Comparison of ENCODE assay signal across 22 cellular contexts in genomic region chr20:14434379-14435136, GRCh38.
A peak's percentile ranks its signal among the peaks of the same experiment; 100 is the strongest.
DNase-seq lines count a peak whose midpoint lies in the region; ATAC-seq and TF ChIP-seq lines count a peak whose summit lies in the region.
"Had no signal": no experiment of that assay in that cellular context is flagged by ENCODE, and none has a peak within 500 bp of the region (broad histone marks: within the 10 kb centered on the region; RNA-seq: fewer than 3 reads in every experiment).

No MANE protein-coding gene starts in this region.

- TF ChIP-seq CTCF in mammary epithelial cell (conservative IDR thresholded peaks at IDR 0.05 in 1 of 2, IDR thresholded peaks at IDR 0.05 in 1 of 2; ENCODE audit: extremely low read depth in 1 of 2, insufficient read depth in 1 of 2, low read depth in 1 of 2, low read length in 2 of 2): no peak

- intact Hi-C loops in mammary epithelial cell (cut with micrococcal nuclease): loop anchor here (1.0 to 5.0 kb wide), 2 partner anchors 88 to 97 kb away; partner anchors contain the start of gene FLRT3

- dilution Hi-C loops in mammary epithelial cell (cut with HindIII; ENCODE audit: low sequenced_read_pairs): no loop called here

- no peaks in the 10 kb centered on the region for H3K36me3 ChIP-seq in mammary epithelial cell (ENCODE audit: insufficient read depth, low read length)

- H3K4me2 ChIP-seq in mammary epithelial cell (ENCODE audit: insufficient read depth, low read depth, low read length): peak overlapping the region; percentile 42

- no peak overlapping the region for H3K4me3 ChIP-seq in mammary epithelial cell (replicated peaks in 1 of 3; ENCODE audit: insufficient read depth in 1 of 3, low read depth in 2 of 3, low read length in 3 of 3)
- H3K4me3 ChIP-seq: SK-N-MC had no signal

- no TSS peak for BruUV-seq in mammary epithelial cell (replicated peaks; lab: Mats Ljungman, UMichigan)

- DNase-seq in EL (peak; percentile 9), NCI-H69 (lab: John Stamatoyannopoulos, UW) (peak; percentile 50), mammary epithelial cell (peak; percentile 96), iris pigment epithelial cell (ENCODE audit: low read depth) (peak; percentile 7), NCI-H510A treated with DMSO at 0.1 percent for 48 hours (lab: John Stamatoyannopoulos, UW) (no peak)
- DNase-seq: ACHN; activated CD4-positive, alpha-beta T cell treated with anti-CD3 and anti-CD28 coated beads, Interleukin-2, amount 10 ng/mL, durations not matched to agents 7 days and 5 days; DND-41; erythroblast; KG1; kidney; NCI-H524 treated with DMSO at 0.1 percent for 48 hours; right cardiac atrium; T-helper 2 cell had no signal

- CTCF ChIA-PET in mammary epithelial cell (lab: Charles Lee; ENCODE audit: low non-redundant PET): no interaction called here

- in situ Hi-C loops in mammary epithelial cell (cut with MboI; ENCODE audit: low sequenced_read_pairs in 2 of 2): no loop called here

- peaks cover 3% of the 10 kb centered on the region for H3K9me3 ChIP-seq in mammary epithelial cell (replicated peaks; ENCODE audit: insufficient read depth, low read length)

- ATAC-seq in HG03571 (IDR thresholded peaks at IDR 0.05; ENCODE audit: unreplicated experiment) (no peak), HG02938 (IDR thresholded peaks at IDR 0.05; ENCODE audit: unreplicated experiment) (no peak), GM18520 (IDR thresholded peaks at IDR 0.05; ENCODE audit: unreplicated experiment) (no peak)
- ATAC-seq: HCT116, right cardiac atrium had no signal

- no peak overlapping the region for H3K9ac ChIP-seq in mammary epithelial cell (ENCODE audit: insufficient read depth, low read length)
- H3K9ac ChIP-seq: parathyroid adenoma had no signal

- peak overlapping the region; percentile 67 for H3K27ac ChIP-seq in mammary epithelial cell (ENCODE audit: insufficient read depth, low read depth, low read length)
- H3K27ac ChIP-seq: C4-2B, parathyroid adenoma, SK-N-MC, VCaP had no signal

- H2AFZ ChIP-seq in mammary epithelial cell (ENCODE audit: low read depth, low read length): peak overlapping the region; percentile 43
- H2AFZ ChIP-seq: parathyroid adenoma had no signal

- H3K79me2 ChIP-seq in mammary epithelial cell (ENCODE audit: insufficient read depth, low read length): no peaks in the 10 kb centered on the region
- H3K79me2 ChIP-seq: parathyroid adenoma had no signal

- WGBS in mammary epithelial cell (ENCODE audit: low coverage, missing lambda C conversion rate): 0% methylated on average over 1 of the region's 1 CpG

- H3K4me1 ChIP-seq in mammary epithelial cell (ENCODE audit: insufficient read depth, low read length): peaks cover 17% of the 10 kb centered on the region
- H3K4me1 ChIP-seq: parathyroid adenoma had no signal

- H3K27me3 ChIP-seq in mammary epithelial cell (ENCODE audit: insufficient read depth, low read length): no peaks in the 10 kb centered on the region

- no peaks in the 10 kb centered on the region for H4K20me1 ChIP-seq in mammary epithelial cell (ENCODE audit: insufficient read depth, low read length)
